ENCODE assay signal across 19 cellular contexts in genomic region chr10:123309740-123310139, GRCh38.
A peak's percentile ranks its signal among the peaks of the same experiment; 100 is the strongest.
DNase-seq lines count a peak whose midpoint lies in the region; ATAC-seq and TF ChIP-seq lines count a peak whose summit lies in the region.
"Had no signal": no experiment of that assay in that cellular context is flagged by ENCODE, and none has a peak within 500 bp of the region (broad histone marks: within the 10 kb centered on the region; RNA-seq: fewer than 3 reads in every experiment).

No MANE protein-coding gene starts in this region.

- H3K9me3 ChIP-seq in left ventricle myocardium inferior (replicated peaks) = no peaks in the 10 kb centered on the region
- H3K9me3 ChIP-seq in aorta (ENCODE audit: control insufficient read depth, low read length) = no peaks in the 10 kb centered on the region
- H3K9me3 ChIP-seq: pancreas had no signal

- TF ChIP-seq CTCF in left ventricle myocardium inferior (IDR thresholded peaks at IDR 0.05; ENCODE audit: borderline replicate concordance) (no peak), choroid plexus epithelial cell (conservative IDR thresholded peaks at IDR 0.05; ENCODE audit: low read depth, low read length) (no peak), MCF 10A (IDR thresholded peaks at IDR 0.05; ENCODE audit: unreplicated experiment) (no peak)

- DNase-seq in left cardiac atrium (peak; percentile 23), left ventricle myocardium inferior (no peak), choroid plexus epithelial cell (ENCODE audit: low read depth) (peak; percentile 14), myocyte (ENCODE audit: low read depth) (peak; percentile 19), aorta (no peak), MCF 10A (ENCODE audit: unreplicated experiment) (no peak), GM03348 (ENCODE audit: low spot score) (no peak)
- no peak for DNase-seq in activated T-cell treated with anti-CD3 and anti-CD28 coated beads, Interleukin-2, amount 50 U/mL, for 4 hours
- DNase-seq: activated CD4-positive, alpha-beta T cell treated with anti-CD3 and anti-CD28 coated beads for 4 hours; activated naive CD4-positive, alpha-beta T cell treated with Interleukin-2 at 50 U/mL for 16 hours; CD4-positive, CD25-positive, alpha-beta regulatory T cell; DMS79; hypothalamus; NCI-H1417 treated with DMSO at 0.1 percent for 48 hours; NCI-H2227 treated with DMSO at 0.1 percent for 48 hours; Right ventricle myocardium superior had no signal

- H3K4me1 ChIP-seq in left ventricle myocardium inferior = no peaks in the 10 kb centered on the region
- no peaks in the 10 kb centered on the region for H3K4me1 ChIP-seq in aorta (ENCODE audit: control insufficient read depth in 1 of 2, insufficient read depth in 2 of 2, low read length in 2 of 2)
- H3K4me1 ChIP-seq: pancreas had no signal

- 34 to 48% methylated on average over 6 of the region's 6 CpGs for WGBS in aorta, 2 donors

- CTCF ChIA-PET in MCF 10A (lab: Yijun Ruan, JAX) = interaction anchor here (0.5 kb wide), 1 partner anchor 238 kb away, joined by 3 read pairs; no protein-coding TSS in a partner anchor

- H3K36me3 ChIP-seq in left ventricle myocardium inferior (no peaks in the 10 kb centered on the region), aorta (ENCODE audit: control insufficient read depth in 1 of 2, insufficient read depth in 2 of 2, low read length in 1 of 2) (no peaks in the 10 kb centered on the region)
- H3K36me3 ChIP-seq: pancreas had no signal

- H3K9me3 Mint-ChIP-seq in MCF 10A (ENCODE audit: unreplicated experiment) = no peaks in the 10 kb centered on the region
- no peaks in the 10 kb centered on the region for H3K9me3 Mint-ChIP-seq in activated T-cell treated with anti-CD3 and anti-CD28 coated beads, Interleukin-2, amount 50 U/mL, for 4 hours
- H3K9me3 Mint-ChIP-seq: dendritic cell treated with granulocyte-macrophage colony-stimulating factor and Interleukin-4, amounts not matched to agents 40 ng/mL and 50 ng/mL, for 4 days had no signal

- H3K4me3 ChIP-seq in left ventricle myocardium inferior (no peak overlapping the region), choroid plexus epithelial cell (ENCODE audit: low read depth, low read length) (no peak overlapping the region), aorta (ENCODE audit: low read length in 2 of 2) (no peak overlapping the region)
- H3K4me3 ChIP-seq: pancreas, skin epidermis had no signal

- H3K27ac ChIP-seq in left ventricle myocardium inferior (replicated peaks) (no peak overlapping the region), aorta (ENCODE audit: low read depth in 1 of 2, low read length in 2 of 2) (no peak overlapping the region)
- H3K27ac ChIP-seq: pancreas, skin epidermis had no signal

- intact Hi-C loops in left cardiac atrium (cut with DNase I) = no loop called here
- intact Hi-C loops in left ventricle myocardium inferior (cut with micrococcal nuclease) = no loop called here
- intact Hi-C loops in aorta (cut with DNase I) = no loop called here
- intact Hi-C loops in MCF 10A (cut with micrococcal nuclease) = no loop called here

- no TSS peak for BruUV-seq in MCF 10A (replicated peaks; lab: Mats Ljungman, UMichigan)

- no peaks in the 10 kb centered on the region for H3K27me3 ChIP-seq in left ventricle myocardium inferior (ENCODE audit: low read depth)
- no peaks in the 10 kb centered on the region for H3K27me3 ChIP-seq in aorta (ENCODE audit: control insufficient read depth in 1 of 2, insufficient read depth in 2 of 2, low read length in 1 of 2)
- H3K27me3 ChIP-seq: pancreas had no signal

- no peak overlapping the region for H3K27ac Mint-ChIP-seq in MCF 10A (ENCODE audit: low read depth, unreplicated experiment)
- H3K27ac Mint-ChIP-seq: CD4-positive, CD25-positive, alpha-beta regulatory T cell; dendritic cell treated with granulocyte-macrophage colony-stimulating factor and Interleukin-4, amounts not matched to agents 40 ng/mL and 50 ng/mL, for 4 days had no signal

- POLR2A ChIA-PET in MCF 10A (lab: Yijun Ruan, JAX) = no interaction called here

- no peaks in the 10 kb centered on the region for H3K27me3 Mint-ChIP-seq in MCF 10A (ENCODE audit: insufficient read depth, unreplicated experiment)
- no peaks in the 10 kb centered on the region for H3K27me3 Mint-ChIP-seq in activated T-cell treated with anti-CD3 and anti-CD28 coated beads, Interleukin-2, amount 50 U/mL, for 4 hours (ENCODE audit: low read depth)

- no peaks in the 10 kb centered on the region for H3K36me3 Mint-ChIP-seq in MCF 10A (ENCODE audit: insufficient read depth, unreplicated experiment)
- H3K36me3 Mint-ChIP-seq in activated T-cell treated with anti-CD3 and anti-CD28 coated beads, Interleukin-2, amount 50 U/mL, for 4 hours (ENCODE audit: insufficient read depth) = no peaks in the 10 kb centered on the region
- H3K36me3 Mint-ChIP-seq: CD4-positive, CD25-positive, alpha-beta regulatory T cell had no signal

- H3K4me3 Mint-ChIP-seq in MCF 10A (ENCODE audit: unreplicated experiment) = no peak overlapping the region
- no peak overlapping the region for H3K4me3 Mint-ChIP-seq in activated T-cell treated with anti-CD3 and anti-CD28 coated beads, Interleukin-2, amount 50 U/mL, for 4 hours
- H3K4me3 Mint-ChIP-seq: CD4-positive, CD25-positive, alpha-beta regulatory T cell; dendritic cell treated with granulocyte-macrophage colony-stimulating factor and Interleukin-4, amounts not matched to agents 40 ng/mL and 50 ng/mL, for 4 days had no signal

- ATAC-seq in left cardiac atrium = peak in 1 of 2 donors; percentile 91
- ATAC-seq in aorta (ENCODE audit: low FRiP score) = peak; percentile 26
- no peak for ATAC-seq in activated T-cell treated with anti-CD3 and anti-CD28 coated beads, Interleukin-2, amount 50 U/mL, for 4 hours

- no peaks in the 10 kb centered on the region for H3K4me1 Mint-ChIP-seq in MCF 10A (ENCODE audit: insufficient read depth, unreplicated experiment)
- H3K4me1 Mint-ChIP-seq in activated T-cell treated with anti-CD3 and anti-CD28 coated beads, Interleukin-2, amount 50 U/mL, for 4 hours (ENCODE audit: low read depth) = no peaks in the 10 kb centered on the region
- H3K4me1 Mint-ChIP-seq: CD4-positive, CD25-positive, alpha-beta regulatory T cell had no signal

Comparison
In these comparisons a context has a peak if more than half of its experiments do, and no peak if none do; other contexts are left out.
1. DNase-seq: peak in left cardiac atrium (single experiment), choroid plexus epithelial cell (single experiment) and myocyte (single experiment); none in left ventricle myocardium inferior (single experiment), aorta (0 of 2), MCF 10A (single experiment), activated T-cell treated with anti-CD3 and anti-CD28 coated beads, Interleukin-2, amount 50 U/mL, for 4 hours (single experiment) and GM03348 (single experiment).